Comparison of ENCODE assay signal across 1 cellular context in genomic region chr11:6566704-6567370, GRCh38.
TF ChIP-seq lines count a peak whose summit lies in the region.

No MANE protein-coding gene starts in this region.

TF ChIP-seq in H1, 55 proteins besides CTCF, POLR2A, EP300 and RAD21:
- no peak for TF ChIP-seq RXRA (IDR thresholded peaks at IDR 0.05; ENCODE audit: insufficient read depth, low read depth, low read length)
- TF ChIP-seq RBBP5 (IDR thresholded peaks at IDR 0.05; ENCODE audit: borderline replicate concordance, low read depth, low read length): no peak
- no peak for TF ChIP-seq TCF12 (IDR thresholded peaks at IDR 0.05; ENCODE audit: low read depth, low read length)
- no peak for TF ChIP-seq BRCA1 (IDR thresholded peaks at IDR 0.05; ENCODE audit: low read depth, low read length)
- no peak for TF ChIP-seq BACH1 (IDR thresholded peaks at IDR 0.05; ENCODE audit: low read length)
- TF ChIP-seq CREB1 (IDR thresholded peaks at IDR 0.05): no peak
- no peak for TF ChIP-seq CBX8 (IDR thresholded peaks at IDR 0.05; ENCODE audit: borderline replicate concordance, low read depth, low read length)
- TF ChIP-seq NRF1 (IDR thresholded peaks at IDR 0.05; ENCODE audit: low read depth, low read length): no peak
